Comparison of ENCODE assay signal across 1 cellular context in the genomic region with DNA sequence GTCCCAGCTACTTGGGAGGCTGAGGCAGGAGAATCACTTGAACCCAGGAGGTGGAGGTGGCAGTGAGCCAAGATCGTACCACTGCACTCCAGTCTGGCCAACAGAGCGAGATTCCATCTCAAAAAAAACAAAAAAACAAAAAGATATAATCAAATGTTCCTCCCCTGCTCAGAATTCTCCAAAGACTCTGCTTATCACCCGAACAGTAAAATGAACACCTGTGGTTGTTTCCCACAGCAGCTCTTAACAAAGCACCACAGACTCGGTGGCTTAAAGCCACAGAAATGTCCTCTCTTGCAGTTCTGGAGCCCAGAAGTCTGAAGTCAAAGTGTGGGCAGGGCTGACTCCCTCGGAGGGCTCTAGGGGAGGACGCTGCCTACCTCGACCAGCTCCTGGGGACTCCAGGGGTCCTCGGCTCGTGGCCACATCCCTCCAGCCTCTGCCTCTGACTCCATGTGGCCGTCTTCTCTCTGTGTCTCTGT.
TF ChIP-seq lines count a peak whose summit lies in the region.

No MANE protein-coding gene starts in this region.

TF ChIP-seq in GM12878, 131 proteins besides CTCF, POLR2A, EP300 and RAD21:
- no peak for TF ChIP-seq TBL1XR1 (IDR thresholded peaks at IDR 0.05; ENCODE audit: low read depth, low read length)
- TF ChIP-seq KDM1A (IDR thresholded peaks at IDR 0.05; ENCODE audit: borderline replicate concordance), result no peak
- TF ChIP-seq STAT1 (conservative IDR thresholded peaks at IDR 0.05), result no peak
- TF ChIP-seq, protein P1, sequence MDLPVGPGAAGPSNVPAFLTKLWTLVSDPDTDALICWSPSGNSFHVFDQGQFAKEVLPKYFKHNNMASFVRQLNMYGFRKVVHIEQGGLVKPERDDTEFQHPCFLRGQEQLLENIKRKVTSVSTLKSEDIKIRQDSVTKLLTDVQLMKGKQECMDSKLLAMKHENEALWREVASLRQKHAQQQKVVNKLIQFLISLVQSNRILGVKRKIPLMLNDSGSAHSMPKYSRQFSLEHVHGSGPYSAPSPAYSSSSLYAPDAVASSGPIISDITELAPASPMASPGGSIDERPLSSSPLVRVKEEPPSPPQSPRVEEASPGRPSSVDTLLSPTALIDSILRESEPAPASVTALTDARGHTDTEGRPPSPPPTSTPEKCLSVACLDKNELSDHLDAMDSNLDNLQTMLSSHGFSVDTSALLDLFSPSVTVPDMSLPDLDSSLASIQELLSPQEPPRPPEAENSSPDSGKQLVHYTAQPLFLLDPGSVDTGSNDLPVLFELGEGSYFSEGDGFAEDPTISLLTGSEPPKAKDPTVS (IDR thresholded peaks at IDR 0.05; ENCODE audit: low read depth, low read length), result no peak
- TF ChIP-seq, protein P2, sequence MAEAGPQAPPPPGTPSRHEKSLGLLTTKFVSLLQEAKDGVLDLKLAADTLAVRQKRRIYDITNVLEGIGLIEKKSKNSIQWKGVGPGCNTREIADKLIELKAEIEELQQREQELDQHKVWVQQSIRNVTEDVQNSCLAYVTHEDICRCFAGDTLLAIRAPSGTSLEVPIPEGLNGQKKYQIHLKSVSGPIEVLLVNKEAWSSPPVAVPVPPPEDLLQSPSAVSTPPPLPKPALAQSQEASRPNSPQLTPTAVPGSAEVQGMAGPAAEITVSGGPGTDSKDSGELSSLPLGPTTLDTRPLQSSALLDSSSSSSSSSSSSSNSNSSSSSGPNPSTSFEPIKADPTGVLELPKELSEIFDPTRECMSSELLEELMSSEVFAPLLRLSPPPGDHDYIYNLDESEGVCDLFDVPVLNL (IDR thresholded peaks at IDR 0.05; ENCODE audit: low read depth, low read length), result no peak
- TF ChIP-seq RUNX3 (IDR thresholded peaks at IDR 0.05; ENCODE audit: low read length), result peak; percentile 26; the same call in 1 of the 2 replicates
